9 cellular contexts compared by ENCODE assay signal in genomic region chr2:97870396-97870843, GRCh38.
DNase-seq lines count a peak whose midpoint lies in the region; ATAC-seq, FAIRE-seq and TF ChIP-seq lines count a peak whose summit lies in the region.
"Had no signal": no experiment of that assay in that cellular context is flagged by ENCODE, and none has a peak within 500 bp of the region (broad histone marks: within the 10 kb centered on the region; RNA-seq: fewer than 3 reads in every experiment).

No MANE protein-coding gene starts in this region.

- H3K4me1 ChIP-seq in HepG2 (ENCODE audit: insufficient read depth, low read length) = peaks cover 63% of the 10 kb centered on the region
- peaks cover 0 to 32% (median 18%) of the 10 kb centered on the region in 4 donors for H3K4me1 ChIP-seq in tibial nerve

- in situ Hi-C loops in HepG2 (cut with HindIII; ENCODE audit: extremely low pct_ligation_motif_present, low pct_unique_long_range_greater_than_20kb) = no loop called here

- TF ChIP-seq CTCF in AG04450 (IDR thresholded peaks at IDR 0.05; ENCODE audit: low read depth, low read length) (no peak), HepG2 (CRISPR knock-in tag; IDR thresholded peaks at IDR 0.05) (peak; percentile 32), tibial nerve (IDR thresholded peaks at IDR 0.05) (no peak)

- H3K27ac ChIP-seq in AG04450 (ENCODE audit: low read depth, low read length) (peak overlapping the region; percentile 42), HepG2 (ENCODE audit: extremely low read length, insufficient read depth, low read length) (peak overlapping the region; percentile 50), tibial nerve (peak overlapping the region in 1 of 4 donors; percentile 47)

- H3K27me3 ChIP-seq in AG04450 (ENCODE audit: control insufficient read depth, insufficient read depth, low read length) = no peaks in the 10 kb centered on the region
- H3K27me3 ChIP-seq in HepG2 (ENCODE audit: control insufficient read depth in 1 of 2, insufficient read depth in 2 of 2, low read length in 2 of 2) = no peaks in the 10 kb centered on the region
- H3K27me3 ChIP-seq in tibial nerve = no peaks in the 10 kb centered on the region

- CTCF ChIA-PET in AG04450 (lab: Charles Lee) (interaction anchor here (1.6 kb wide), 1 partner anchor 63 kb away, joined by 4 read pairs; no protein-coding TSS in a partner anchor), HepG2 (lab: Yijun Ruan, JAX; ENCODE audit: low intra/inter-chr PET ratio, low total read pairs) (no interaction called here)

- no peak for FAIRE-seq in HepG2 (lab: Jason Lieb, UNC)
- FAIRE-seq: H1 had no signal

- DNase-seq in AG04450 (ENCODE audit: low read depth, low spot score) (peak; percentile 58), NOMO-1 treated with DMSO at 0.1 percent for 48 hours (lab: John Stamatoyannopoulos, UW; ENCODE audit: unreplicated experiment) (peak; percentile 97), amniotic stem cell (lab: John Stamatoyannopoulos, UW) (peak; percentile 67), HepG2 (ENCODE audit: low spot score) (peak; percentile 65), superior temporal gyrus (ENCODE audit: extremely low spot score) (peak; percentile 12), tibial nerve (ENCODE audit: low spot score in 2 of 2) (no peak)

- no peaks in the 10 kb centered on the region for H3K79me2 ChIP-seq in HepG2 (ENCODE audit: insufficient read depth, low read length)

- H2AFZ ChIP-seq in HepG2 (ENCODE audit: low read length) = no peak overlapping the region

- BruUV-seq in HepG2 (replicated peaks; lab: Mats Ljungman, UMichigan) = no TSS peak

- H3K9me3 ChIP-seq in AG04450 (ENCODE audit: control insufficient read depth, insufficient read depth, low read length) (peaks cover 21% of the 10 kb centered on the region), HepG2 (ENCODE audit: low read length) (peaks cover 9% of the 10 kb centered on the region), tibial nerve (peaks cover 0 to 3% (median 0%) of the 10 kb centered on the region in 4 donors)

- H3K4me2 ChIP-seq in HepG2 (ENCODE audit: low read depth, low read length) = peak overlapping the region; percentile 10

- ATAC-seq in GM18858 (IDR thresholded peaks at IDR 0.05; ENCODE audit: unreplicated experiment) = peak; percentile 100
- peak; percentile 96 for ATAC-seq in HG03039 (IDR thresholded peaks at IDR 0.05; ENCODE audit: unreplicated experiment)
- ATAC-seq in HepG2 = peak; percentile 87

- TF ChIP-seq POLR2A in HepG2 (IDR thresholded peaks at IDR 0.05; ENCODE audit: insufficient read depth in 1 of 2, low read depth in 2 of 2, low read length in 2 of 2) = no peak
- no peak for TF ChIP-seq POLR2A in tibial nerve (IDR thresholded peaks at IDR 0.05)

- H3K9ac ChIP-seq in HepG2 (ENCODE audit: insufficient read depth, low read depth, low read length) = no peak overlapping the region

- intact Hi-C loops in HepG2 (cut with micrococcal nuclease; ENCODE audit: unreplicated experiment) = no loop called here

- H3K36me3 ChIP-seq in HepG2 (replicated peaks in 1 of 2; ENCODE audit: control insufficient read depth in 1 of 2, insufficient read depth in 2 of 2, low read length in 2 of 2) (no peaks in the 10 kb centered on the region), tibial nerve (no peaks in the 10 kb centered on the region)

- 54% methylated on average over 4 of the region's 4 CpGs for WGBS in HepG2 (ENCODE audit: low lambda C conversion rate)
- 26 to 33% methylated on average over 4 of the region's 4 CpGs for WGBS in tibial nerve, 2 donors

- no peaks in the 10 kb centered on the region for H4K20me1 ChIP-seq in HepG2 (ENCODE audit: insufficient read depth, low read length)

- no peak for TF ChIP-seq RAD21 in HepG2 (CRISPR knock-in tag; IDR thresholded peaks at IDR 0.05)

- POLR2A ChIA-PET in AG04450 (lab: Yijun Ruan, JAX) = interaction anchor here (0.8 to 1.5 kb wide), 2 partner anchors 30 to 126 kb away, joined by 3 to 10 read pairs; no protein-coding TSS in a partner anchor
- POLR2A ChIA-PET in HepG2 (lab: Yijun Ruan, JAX) = no interaction called here

- no peak overlapping the region for H3K4me3 ChIP-seq in AG04450 (ENCODE audit: low read depth, low read length)
- H3K4me3 ChIP-seq in HepG2 (replicated peaks in 1 of 3; ENCODE audit: insufficient read depth in 1 of 3, low read depth in 2 of 3, low read length in 3 of 3) = no peak overlapping the region
- H3K4me3 ChIP-seq in tibial nerve = no peak overlapping the region

- TF ChIP-seq EP300 in HepG2 (IDR thresholded peaks at IDR 0.05; ENCODE audit: low read depth in 2 of 2, low read length in 2 of 2) = peak in 1 of 2 experiments; percentile 66; a peak in 2 of 4 replicates
- TF ChIP-seq EP300 in HepG2 (CRISPR knock-in tag; IDR thresholded peaks at IDR 0.05; ENCODE audit: borderline replicate concordance) = peak; percentile 16; the same call in 1 of the 2 replicates
- TF ChIP-seq EP300 in tibial nerve (IDR thresholded peaks at IDR 0.05) = no peak

TF ChIP-seq in HepG2, 621 proteins besides CTCF, POLR2A, EP300 and RAD21 (continues in another document):
- TF ChIP-seq HDAC6 (IDR thresholded peaks at IDR 0.05; ENCODE audit: low read depth, low read length) (no peak), NR3C1 (CRISPR knock-in tag; IDR thresholded peaks at IDR 0.05) (no peak), HNF1B (CRISPR knock-in tag; IDR thresholded peaks at IDR 0.05) (no peak), ZNF580 (CRISPR knock-in tag; IDR thresholded peaks at IDR 0.05; ENCODE audit: borderline replicate concordance, low read depth) (no peak), ZMAT3 (CRISPR knock-in tag; conservative IDR thresholded peaks at IDR 0.05) (no peak), MYNN (CRISPR knock-in tag; IDR thresholded peaks at IDR 0.05; ENCODE audit: low read depth) (no peak), MLLT10 (CRISPR knock-in tag; IDR thresholded peaks at IDR 0.05) (no peak), CC2D1A (CRISPR knock-in tag; IDR thresholded peaks at IDR 0.05) (no peak), ZNF670 (CRISPR knock-in tag; IDR thresholded peaks at IDR 0.05; ENCODE audit: borderline replicate concordance) (no peak), ZNF614 (CRISPR knock-in tag; IDR thresholded peaks at IDR 0.05; ENCODE audit: borderline replicate concordance) (no peak), ATM (IDR thresholded peaks at IDR 0.05; ENCODE audit: borderline replicate concordance) (no peak), HNF4A (CRISPR knock-in tag; IDR thresholded peaks at IDR 0.05) (0 out of 2 replicates have a peak, but pooled peaks have one; percentile 21), ATF2 (CRISPR knock-in tag; IDR thresholded peaks at IDR 0.05) (no peak), ZNF776 (CRISPR knock-in tag; IDR thresholded peaks at IDR 0.05) (no peak), ZNF724P (CRISPR knock-in tag; IDR thresholded peaks at IDR 0.05; ENCODE audit: borderline replicate concordance) (no peak), TEF (CRISPR knock-in tag; IDR thresholded peaks at IDR 0.05) (no peak)
- TF ChIP-seq, protein P1, sequence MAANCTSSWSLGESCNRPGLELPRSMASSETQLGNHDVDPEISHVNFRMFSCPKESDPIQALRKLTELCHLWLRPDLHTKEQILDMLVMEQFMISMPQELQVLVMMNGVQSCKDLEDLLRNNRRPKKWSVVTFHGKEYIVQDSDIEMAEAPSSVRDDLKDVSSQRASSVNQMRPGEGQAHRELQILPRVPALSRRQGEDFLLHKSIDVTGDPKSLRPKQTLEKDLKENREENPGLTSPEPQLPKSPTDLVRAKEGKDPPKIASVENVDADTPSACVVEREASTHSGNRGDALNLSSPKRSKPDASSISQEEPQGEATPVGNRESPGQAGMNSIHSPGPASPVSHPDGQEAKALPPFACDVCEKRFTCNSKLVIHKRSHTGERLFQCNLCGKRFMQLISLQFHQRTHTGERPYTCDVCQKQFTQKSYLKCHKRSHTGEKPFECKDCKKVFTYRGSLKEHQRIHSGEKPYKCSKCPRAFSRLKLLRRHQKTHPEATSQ (CRISPR knock-in tag; IDR thresholded peaks at IDR 0.05; ENCODE audit: borderline replicate concordance) = no peak
- TF ChIP-seq, protein P2, sequence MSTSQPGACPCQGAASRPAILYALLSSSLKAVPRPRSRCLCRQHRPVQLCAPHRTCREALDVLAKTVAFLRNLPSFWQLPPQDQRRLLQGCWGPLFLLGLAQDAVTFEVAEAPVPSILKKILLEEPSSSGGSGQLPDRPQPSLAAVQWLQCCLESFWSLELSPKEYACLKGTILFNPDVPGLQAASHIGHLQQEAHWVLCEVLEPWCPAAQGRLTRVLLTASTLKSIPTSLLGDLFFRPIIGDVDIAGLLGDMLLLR (CRISPR knock-in tag; IDR thresholded peaks at IDR 0.05) = no peak

Comparison
In these comparisons a context has a peak if more than half of its experiments do, and no peak if none do; other contexts are left out.
1. DNase-seq: peak in AG04450 (single experiment), NOMO-1 treated with DMSO at 0.1 percent for 48 hours (single experiment), amniotic stem cell (single experiment), HepG2 (single experiment) and superior temporal gyrus (single experiment); none in tibial nerve (0 of 2).
2. Peak in every context shown above with its lines, with median percentiles within 50 percentile points of each other: ATAC-seq.